1 cellular context compared by ENCODE assay signal in genomic region chr1:6275826-6276764, GRCh38.
TF ChIP-seq lines count a peak whose summit lies in the region.

No MANE protein-coding gene starts in this region.

TF ChIP-seq in H1, 55 proteins besides CTCF, POLR2A, EP300 and RAD21:
- TF ChIP-seq TAF7 (optimal IDR thresholded peaks at IDR 0.05; ENCODE audit: borderline replicate concordance, low read depth, low read length), result no peak
- TF ChIP-seq, protein P1, sequence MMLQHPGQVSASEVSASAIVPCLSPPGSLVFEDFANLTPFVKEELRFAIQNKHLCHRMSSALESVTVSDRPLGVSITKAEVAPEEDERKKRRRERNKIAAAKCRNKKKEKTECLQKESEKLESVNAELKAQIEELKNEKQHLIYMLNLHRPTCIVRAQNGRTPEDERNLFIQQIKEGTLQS (IDR thresholded peaks at IDR 0.05; ENCODE audit: insufficient read depth, low read depth, low read length), result no peak
- TF ChIP-seq ATF2 (IDR thresholded peaks at IDR 0.05; ENCODE audit: low read length), result no peak
- TF ChIP-seq, protein P2, sequence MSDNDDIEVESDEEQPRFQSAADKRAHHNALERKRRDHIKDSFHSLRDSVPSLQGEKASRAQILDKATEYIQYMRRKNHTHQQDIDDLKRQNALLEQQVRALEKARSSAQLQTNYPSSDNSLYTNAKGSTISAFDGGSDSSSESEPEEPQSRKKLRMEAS (IDR thresholded peaks at IDR 0.05), result no peak
- no peak for TF ChIP-seq SP4 (IDR thresholded peaks at IDR 0.05; ENCODE audit: low read length)
- no peak for TF ChIP-seq SP1 (IDR thresholded peaks at IDR 0.05; ENCODE audit: low read depth, low read length)
- TF ChIP-seq TCF12 (IDR thresholded peaks at IDR 0.05; ENCODE audit: low read depth, low read length), result no peak
- no peak for TF ChIP-seq NRF1 (IDR thresholded peaks at IDR 0.05; ENCODE audit: low read depth, low read length)
- TF ChIP-seq GABPA (IDR thresholded peaks at IDR 0.05; ENCODE audit: borderline replicate concordance, insufficient read depth, low read length), result no peak
- TF ChIP-seq CHD1 (IDR thresholded peaks at IDR 0.05; ENCODE audit: low read depth, low read length), result no peak
- TF ChIP-seq TAF1 (IDR thresholded peaks at IDR 0.05; ENCODE audit: low read depth, low read length), result no peak
- TF ChIP-seq NANOG (IDR thresholded peaks at IDR 0.05; ENCODE audit: insufficient read depth, low read depth, low read length, poor library complexity, severe bottlenecking), result no peak
